In the genomic region with DNA sequence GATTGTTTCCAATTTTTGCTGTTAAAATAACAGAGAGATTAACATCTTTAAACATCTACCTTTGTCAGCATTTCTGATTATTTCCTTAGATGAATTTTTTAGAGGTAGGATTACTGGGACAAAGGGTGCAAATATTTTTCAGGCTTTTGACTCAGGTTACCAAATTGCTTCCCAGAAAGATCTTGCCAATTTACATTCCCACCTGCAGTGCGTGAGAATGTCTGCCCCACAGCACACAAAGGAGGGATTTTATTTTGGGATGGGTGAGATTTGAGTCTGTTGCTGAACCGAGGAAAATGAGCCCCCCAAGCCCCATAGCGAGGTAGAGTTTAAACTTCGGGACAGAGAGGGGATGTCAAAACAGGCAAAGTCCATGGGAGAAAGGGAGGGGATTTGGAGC, we compare ENCODE assay signal across 1 cellular context.
A peak's percentile ranks its signal among the peaks of the same experiment; 100 is the strongest.
TF ChIP-seq lines count a peak whose summit lies in the region.

No MANE protein-coding gene starts in this region.

TF ChIP-seq in K562, 482 proteins besides CTCF, POLR2A, EP300 and RAD21:
- TF ChIP-seq HOXB6 (CRISPR knock-in tag; IDR thresholded peaks at IDR 0.05; ENCODE audit: borderline replicate concordance) (no peak), ZNF316 (IDR thresholded peaks at IDR 0.05) (peak; percentile 49)
